Comparison of ENCODE assay signal across 1 cellular context in genomic region chr16:48636521-48636920, GRCh38.
TF ChIP-seq lines count a peak whose summit lies in the region.

No MANE protein-coding gene starts in this region.

TF ChIP-seq in K562, 482 proteins besides CTCF, POLR2A, EP300 and RAD21:
- no peak for TF ChIP-seq RCOR1 (IDR thresholded peaks at IDR 0.05; ENCODE audit: borderline replicate concordance in 1 of 2, low read depth in 2 of 2, low read length in 2 of 2)
- TF ChIP-seq ZNF12 (CRISPR knock-in tag; IDR thresholded peaks at IDR 0.05) = peak; percentile 91
TF ChIP-seq in K562: peak in this region for 1.
